Comparison of ENCODE assay signal across 13 cellular contexts in the genomic region with DNA sequence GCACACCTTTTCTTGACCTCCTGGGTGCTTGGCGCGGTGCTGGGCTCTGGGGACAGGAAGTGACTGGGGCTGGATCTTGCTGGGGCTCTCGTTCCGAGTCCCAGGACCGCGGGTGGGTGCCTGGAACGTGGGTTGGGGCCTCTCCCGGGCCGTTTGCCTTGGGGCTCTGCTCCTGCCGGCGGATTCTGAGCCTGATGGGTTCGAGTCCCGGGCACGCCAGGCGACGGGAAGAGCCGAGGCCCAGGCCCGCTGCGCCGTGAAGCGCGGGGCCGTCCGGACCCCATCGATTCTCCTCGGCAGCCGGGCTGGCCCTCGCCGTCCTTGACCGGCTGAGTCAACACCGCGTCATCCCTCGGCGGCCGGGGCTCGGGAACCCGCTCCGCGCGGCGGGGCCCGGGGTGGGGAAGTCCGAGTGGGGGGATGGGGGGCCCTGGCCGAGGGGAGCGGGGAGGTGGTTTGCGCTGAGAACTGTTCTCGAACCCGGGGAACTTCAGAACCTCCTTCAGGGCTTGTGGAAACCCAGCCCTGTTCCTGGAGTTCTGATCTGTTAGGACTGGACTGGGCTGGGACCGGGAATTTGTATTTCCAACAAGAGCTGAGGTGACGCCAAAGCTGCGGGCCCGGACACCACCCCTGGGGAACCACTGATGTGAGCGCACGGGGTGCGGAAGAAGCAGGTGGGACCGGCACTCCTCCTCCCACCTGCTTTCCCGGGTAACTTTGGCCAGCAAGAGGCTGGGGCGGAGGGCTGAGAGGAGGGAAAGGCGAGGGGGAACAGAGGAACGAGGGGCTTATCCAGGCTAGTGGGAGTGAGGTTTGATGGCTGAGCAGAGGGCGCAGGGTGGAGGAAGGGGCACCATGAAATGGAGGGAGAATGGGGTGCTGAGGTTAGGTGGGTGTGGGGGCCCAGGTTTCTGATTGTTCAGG. TPM values are rescaled to one million over a fixed set of nuclear protein-coding genes. Genes with fewer than 3 reads are reported as not detected.
DNase-seq lines count a peak whose midpoint lies in the region; ATAC-seq, FAIRE-seq and TF ChIP-seq lines count a peak whose summit lies in the region.
"Had no signal": no experiment of that assay in that cellular context is flagged by ENCODE, and none has a peak within 500 bp of the region (broad histone marks: within the 10 kb centered on the region; RNA-seq: fewer than 3 reads in every experiment).

No MANE protein-coding gene starts in this region.

- DNase-seq in kidney (peak; percentile 75), NCI-H524 (lab: John Stamatoyannopoulos, UW) (no peak), NOMO-1 (lab: John Stamatoyannopoulos, UW; ENCODE audit: unreplicated experiment in 2 of 2) (no peak)
- DNase-seq in stimulated activated naive B cell treated with anti-CD40 and anti-IgM and Interleukin-4, amounts not matched to agents 10 μg/mL and 1 μg/mL and 100 μg/mL, for 72 hours: no peak
- DNase-seq: activated naive CD4-positive, alpha-beta T cell treated with anti-CD3 and anti-CD28 coated beads for 36 hours; heart left ventricle; NCI-H526; substantia nigra; T-helper 9 cell had no signal

- H3K36me3 ChIP-seq in HEK293 (ENCODE audit: control insufficient read depth in 2 of 2, insufficient read depth in 1 of 2, low read length in 2 of 2) (peaks cover 0 to 15% of the 10 kb centered on the region in 2 experiments; a peak in 1 of 3 replicates), kidney (ENCODE audit: control insufficient read depth in 1 of 2, insufficient read depth in 2 of 2, low read length in 2 of 2) (no peaks in the 10 kb centered on the region)

- H3K27ac ChIP-seq in HEK293 (ENCODE audit: extremely low read depth, low read depth, low read length) (no peak overlapping the region), kidney (ENCODE audit: low read depth in 2 of 2, low read length in 2 of 2) (no peak overlapping the region)
- H3K27ac ChIP-seq: heart left ventricle had no signal

- H3K4me3 ChIP-seq in HEK293 (ENCODE audit: low read depth, low read length): peak overlapping the region; percentile 24
- no peak overlapping the region for H3K4me3 ChIP-seq in kidney (ENCODE audit: low read length in 2 of 2)

- H3K4me3 Mint-ChIP-seq in brain: peak overlapping the region; percentile 4 to 73 (median 43)
- no peak overlapping the region for H3K4me3 Mint-ChIP-seq in stimulated activated naive B cell treated with anti-CD40 and anti-IgM and Interleukin-4, amounts not matched to agents 10 μg/mL and 1 μg/mL and 100 μg/mL, for 72 hours
- H3K4me3 Mint-ChIP-seq: activated naive CD4-positive, alpha-beta T cell treated with anti-CD3 and anti-CD28 coated beads for 36 hours had no signal

- ATAC-seq in stimulated activated naive B cell treated with anti-CD40 and anti-IgM and Interleukin-4, amounts not matched to agents 10 μg/mL and 1 μg/mL and 100 μg/mL, for 72 hours (replicated peaks): no peak
- ATAC-seq in HG02840 (IDR thresholded peaks at IDR 0.05; ENCODE audit: low FRiP score, unreplicated experiment) (no peak), GM21360 (IDR thresholded peaks at IDR 0.05; ENCODE audit: unreplicated experiment) (no peak)

- no peak overlapping the region for H3K27ac Mint-ChIP-seq in brain
- H3K27ac Mint-ChIP-seq in stimulated activated naive B cell treated with anti-CD40 and anti-IgM and Interleukin-4, amounts not matched to agents 10 μg/mL and 1 μg/mL and 100 μg/mL, for 72 hours: peak overlapping the region; percentile 79
- H3K27ac Mint-ChIP-seq: activated naive CD4-positive, alpha-beta T cell treated with anti-CD3 and anti-CD28 coated beads for 36 hours had no signal

- TF ChIP-seq CTCF in HEK293 (tag by site-specific recombination; IDR thresholded peaks at IDR 0.05) (no peak), brain (conservative IDR thresholded peaks at IDR 0.05) (no peak), kidney (IDR thresholded peaks at IDR 0.05; ENCODE audit: borderline replicate concordance, extremely low read depth, insufficient read depth) (no peak)

- H3K9me3 ChIP-seq in HEK293 (ENCODE audit: control insufficient read depth, insufficient read depth, low read depth, low read length) (no peaks in the 10 kb centered on the region), kidney (ENCODE audit: control insufficient read depth in 1 of 2, low read length in 2 of 2) (peaks cover 0 to 1% of the 10 kb centered on the region in 2 donors)
- H3K9me3 ChIP-seq: heart left ventricle had no signal

- peaks cover 28% of the 10 kb centered on the region for H3K4me1 Mint-ChIP-seq in brain
- peaks cover 40 to 67% of the 10 kb centered on the region in 2 donors for H3K4me1 Mint-ChIP-seq in stimulated activated naive B cell treated with anti-CD40 and anti-IgM and Interleukin-4, amounts not matched to agents 10 μg/mL and 1 μg/mL and 100 μg/mL, for 72 hours

- intact Hi-C loops in kidney (cut with DNase I): no loop called here

- H3K9me3 Mint-ChIP-seq in brain: peaks cover 0 to 5% (median 3%) of the 10 kb centered on the region in 5 experiments
- H3K9me3 Mint-ChIP-seq in stimulated activated naive B cell treated with anti-CD40 and anti-IgM and Interleukin-4, amounts not matched to agents 10 μg/mL and 1 μg/mL and 100 μg/mL, for 72 hours: no peaks in the 10 kb centered on the region
- H3K9me3 Mint-ChIP-seq: activated naive CD4-positive, alpha-beta T cell treated with anti-CD3 and anti-CD28 coated beads for 36 hours had no signal

- POLR2A ChIA-PET in HEK293 (lab: Yijun Ruan, JAX): no interaction called here

- no peaks in the 10 kb centered on the region for H3K36me3 Mint-ChIP-seq in brain
- H3K36me3 Mint-ChIP-seq in stimulated activated naive B cell treated with anti-CD40 and anti-IgM and Interleukin-4, amounts not matched to agents 10 μg/mL and 1 μg/mL and 100 μg/mL, for 72 hours: peaks cover 5 to 21% of the 10 kb centered on the region in 2 donors

- H3K4me1 ChIP-seq in HEK293 (ENCODE audit: control insufficient read depth, insufficient read depth, low read length) (peaks cover 6% of the 10 kb centered on the region), kidney (ENCODE audit: control insufficient read depth in 1 of 2, insufficient read depth in 1 of 2, low read depth in 1 of 2, low read length in 2 of 2) (peaks cover 0 to 5% of the 10 kb centered on the region in 2 donors)

- CTCF ChIA-PET in HEK293 (lab: Yijun Ruan, JAX): interaction anchor here (0.9 kb wide), 1 partner anchor 143 kb away, joined by 3 read pairs; no protein-coding TSS in a partner anchor

- no peak overlapping the region for H3K9ac ChIP-seq in kidney (ENCODE audit: low read length in 2 of 2)

- FAIRE-seq in kidney (lab: Jason Lieb, UNC): no peak

- peaks cover 98% of the 10 kb centered on the region for H3K27me3 Mint-ChIP-seq in brain
- no peaks in the 10 kb centered on the region for H3K27me3 Mint-ChIP-seq in stimulated activated naive B cell treated with anti-CD40 and anti-IgM and Interleukin-4, amounts not matched to agents 10 μg/mL and 1 μg/mL and 100 μg/mL, for 72 hours

TF ChIP-seq in HEK293, 187 proteins besides CTCF, POLR2A, EP300 and RAD21 (continues in another document):
- TF ChIP-seq ZNF26 (tag by site-specific recombination; IDR thresholded peaks at IDR 0.05) (no peak), RBAK (tag by site-specific recombination; IDR thresholded peaks at IDR 0.05) (no peak), SP2 (tag by site-specific recombination; IDR thresholded peaks at IDR 0.05) (no peak), ZNF174 (tag by site-specific recombination; IDR thresholded peaks at IDR 0.05) (no peak), ZNF792 (tag by site-specific recombination; IDR thresholded peaks at IDR 0.05) (no peak), ZNF747 (tag by site-specific recombination; IDR thresholded peaks at IDR 0.05) (no peak), SETDB1 (IDR thresholded peaks at IDR 0.05; ENCODE audit: insufficient read length, low read length) (no peak), INSM2 (tag by site-specific recombination; IDR thresholded peaks at IDR 0.05) (no peak), ZNF433 (tag by site-specific recombination; IDR thresholded peaks at IDR 0.05; ENCODE audit: low read depth) (no peak), HOXC10 (CRISPR knock-in tag; IDR thresholded peaks at IDR 0.05) (no peak), ZNF544 (tag by site-specific recombination; IDR thresholded peaks at IDR 0.05) (no peak), SCRT2 (tag by site-specific recombination; IDR thresholded peaks at IDR 0.05) (no peak), SCRT1 (tag by site-specific recombination; IDR thresholded peaks at IDR 0.05; ENCODE audit: borderline replicate concordance) (no peak)

RNA-seq across cellular contexts. Expression of gene HHEX, which starts 6.2 kb away (rescaled TPM):
- polyA plus RNA-seq in brain (ENCODE audit: insufficient read depth, low read depth, low replicate concordance) (5.1 TPM), kidney (ENCODE audit: insufficient read depth, low read depth, low replicate concordance) (3.1 TPM)
- total RNA-seq in kidney: 10.0 TPM

Comparison
In these comparisons a context has a peak if more than half of its experiments do, and no peak if none do; other contexts are left out.
1. H3K4me3 Mint-ChIP-seq: peak in brain (5 of 5); none in stimulated activated naive B cell treated with anti-CD40 and anti-IgM and Interleukin-4, amounts not matched to agents 10 μg/mL and 1 μg/mL and 100 μg/mL, for 72 hours (0 of 2).